17 cellular contexts compared by ENCODE assay signal in genomic region chr1:54796902-54797301, GRCh38.
"Had no signal": no experiment of that assay in that cellular context is flagged by ENCODE, and none has a peak within 500 bp of the region (broad histone marks: within the 10 kb centered on the region; RNA-seq: fewer than 3 reads in every experiment).

No MANE protein-coding gene starts in this region.

- H3K36me3 ChIP-seq: gastroesophageal sphincter, heart right ventricle, left lung had no signal

- H3K27me3 Mint-ChIP-seq: activated CD4-positive, alpha-beta memory T cell treated with anti-CD3 and anti-CD28 coated beads, Interleukin-2, amount 10 ng/mL, durations not matched to agents 7 days and 5 days; naive thymus-derived CD4-positive, alpha-beta T cell had no signal

- ATAC-seq: activated T-cell treated with anti-CD3 and anti-CD28 coated beads, Interleukin-2, amount 50 U/mL, for 4 hours; gastroesophageal sphincter; heart right ventricle; left lung; naive thymus-derived CD4-positive, alpha-beta T cell had no signal

- H3K4me3 ChIP-seq: gastroesophageal sphincter, heart right ventricle, left lung had no signal

- DNase-seq: activated CD4-positive, alpha-beta memory T cell treated with anti-CD3 and anti-CD28 coated beads, Interleukin-2, amount 10 ng/mL, durations not matched to agents 7 days and 5 days; activated gamma-delta T cell; activated T-cell treated with anti-CD3 and anti-CD28 coated beads, Interleukin-2, amount 50 U/mL, for 4 hours; effector memory CD4-positive, alpha-beta T cell; heart right ventricle; kidney; left lung; naive thymus-derived CD4-positive, alpha-beta T cell; retina; stimulated activated CD4-positive, alpha-beta T cell treated with anti-CD3 and anti-CD28 coated beads, Interleukin-15, amount 100 ng/mL, for 24 hours; stimulated activated CD4-positive, alpha-beta T cell treated with anti-CD3 and anti-CD28 coated beads, Interleukin-4, amount 100 ng/mL, for 1 hour; stimulated activated naive CD4-positive, alpha-beta T cell; substantia nigra; T1000; trophoblast cell had no signal

- H3K27ac ChIP-seq: gastroesophageal sphincter, heart right ventricle, left lung had no signal

- H3K27ac Mint-ChIP-seq: activated CD4-positive, alpha-beta memory T cell treated with anti-CD3 and anti-CD28 coated beads, Interleukin-2, amount 10 ng/mL, durations not matched to agents 7 days and 5 days; dendritic cell treated with granulocyte-macrophage colony-stimulating factor and Interleukin-4, amounts not matched to agents 40 ng/mL and 50 ng/mL, for 4 days had no signal

- H3K4me3 Mint-ChIP-seq: activated CD4-positive, alpha-beta memory T cell treated with anti-CD3 and anti-CD28 coated beads, Interleukin-2, amount 10 ng/mL, durations not matched to agents 7 days and 5 days; activated T-cell treated with anti-CD3 and anti-CD28 coated beads, Interleukin-2, amount 50 U/mL, for 4 hours; dendritic cell treated with granulocyte-macrophage colony-stimulating factor and Interleukin-4, amounts not matched to agents 40 ng/mL and 50 ng/mL, for 4 days had no signal

- H3K9me3 Mint-ChIP-seq: activated T-cell treated with anti-CD3 and anti-CD28 coated beads, Interleukin-2, amount 50 U/mL, for 4 hours; dendritic cell treated with granulocyte-macrophage colony-stimulating factor and Interleukin-4, amounts not matched to agents 40 ng/mL and 50 ng/mL, for 4 days had no signal
